8 cellular contexts compared by ENCODE assay signal in the genomic region with DNA sequence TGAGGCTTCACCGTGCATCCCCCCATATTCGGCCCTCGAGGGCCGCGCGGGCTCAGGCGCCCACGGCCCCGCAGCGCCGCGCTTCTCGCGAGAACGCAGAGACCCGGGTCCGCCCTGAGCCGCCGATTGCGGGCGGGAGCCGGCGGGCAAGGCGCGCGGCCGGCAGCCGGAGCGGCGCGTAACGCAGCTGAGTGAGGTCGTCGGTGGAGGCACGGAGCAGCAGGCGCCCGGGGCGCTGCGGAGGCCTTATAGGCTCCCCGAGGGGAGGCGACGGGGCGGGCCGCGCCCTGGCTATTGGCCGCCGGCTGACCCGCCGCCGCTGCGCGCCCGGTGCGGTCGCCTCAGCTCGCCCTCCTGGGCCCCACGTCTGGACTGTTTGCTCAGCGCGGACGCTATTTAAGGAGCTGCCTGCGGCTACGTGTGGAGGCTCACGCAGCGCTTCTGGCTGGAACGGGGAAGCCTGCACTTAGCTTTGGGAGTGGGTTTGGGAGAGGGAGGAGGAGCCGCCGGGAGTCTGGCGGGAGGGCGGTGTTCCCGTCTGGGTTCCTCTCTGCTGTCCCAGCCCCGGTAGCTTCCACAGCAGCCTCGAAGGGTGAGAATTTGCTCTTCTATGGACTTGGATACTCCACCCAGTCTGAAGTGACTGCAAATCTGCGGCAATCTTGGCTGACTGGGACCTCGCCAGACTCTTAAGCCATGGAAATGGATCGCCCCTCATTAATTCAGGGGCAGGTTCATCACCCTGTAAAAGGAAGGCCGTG. TPM values are rescaled to one million over a fixed set of nuclear protein-coding genes. Genes with fewer than 3 reads are reported as not detected.
DNase-seq lines count a peak whose midpoint lies in the region; ATAC-seq, FAIRE-seq and TF ChIP-seq lines count a peak whose summit lies in the region.

A gene (minus strand): TSS at position 221 of the 761 bp plus-strand sequence. CDS start 195 bp downstream, at position 26.

- TF ChIP-seq CTCF in neural crest cell (conservative IDR thresholded peaks at IDR 0.05): no peak

- no peaks in the 10 kb centered on the region for H3K9me3 Mint-ChIP-seq in activated naive CD8-positive, alpha-beta T cell treated with anti-CD3 and anti-CD28 coated beads, Interleukin-2, amount 10 ng/mL, durations not matched to agents 7 days and 5 days
- peaks cover 3% of the 10 kb centered on the region for H3K9me3 Mint-ChIP-seq in neural crest cell

- peak within 1 kb of the TSS; percentile 69 for H3K4me3 Mint-ChIP-seq in activated naive CD8-positive, alpha-beta T cell treated with anti-CD3 and anti-CD28 coated beads, Interleukin-2, amount 10 ng/mL, durations not matched to agents 7 days and 5 days
- peak within 1 kb of the TSS; percentile 95 for H3K4me3 Mint-ChIP-seq in neural crest cell

- no peak for TF ChIP-seq POLR2A in GM12892 (IDR thresholded peaks at IDR 0.05; ENCODE audit: low read depth, low read length)

- peak; percentile 78 for DNase-seq in ACHN
- DNase-seq in GM12892 (ENCODE audit: insufficient read length): peak; percentile 19
- peak; percentile 55 for DNase-seq in NCI-H460 (ENCODE audit: extremely low read depth, low read depth)
- peak; percentile 48 for DNase-seq in activated naive CD8-positive, alpha-beta T cell treated with anti-CD3 and anti-CD28 coated beads, Interleukin-2, amount 10 ng/mL, durations not matched to agents 7 days and 5 days
- peak; percentile 58 for DNase-seq in globus pallidus (ENCODE audit: low spot score)
- DNase-seq in neural crest cell (ENCODE audit: low read depth, low spot score): peak; percentile 51
- DNase-seq in effector CD4-positive, alpha-beta T cell: no peak

- POLR2A ChIA-PET in activated naive CD8-positive, alpha-beta T cell treated with anti-CD3 and anti-CD28 coated beads, Interleukin-2, amount 10 ng/mL, durations not matched to agents 7 days and 5 days (lab: Charles Lee): no interaction called here

- no peak within 1 kb of the TSS for H3K27ac Mint-ChIP-seq in activated naive CD8-positive, alpha-beta T cell treated with anti-CD3 and anti-CD28 coated beads, Interleukin-2, amount 10 ng/mL, durations not matched to agents 7 days and 5 days
- H3K27ac Mint-ChIP-seq in neural crest cell (ENCODE audit: unreplicated experiment): peak within 1 kb of the TSS; percentile 93

- in situ Hi-C loops in ACHN (cut with HindIII; ENCODE audit: low pct_ligation_motif_present, low pct_unique_long_range_greater_than_20kb, low sequenced_read_pairs): loop anchor here (25.0 kb wide), 1 partner anchor 99 kb away; no protein-coding TSS in a partner anchor

- FAIRE-seq in GM12892 (lab: Jason Lieb, UNC): no peak

- peaks cover 7% of the 10 kb centered on the region for H3K4me1 Mint-ChIP-seq in activated naive CD8-positive, alpha-beta T cell treated with anti-CD3 and anti-CD28 coated beads, Interleukin-2, amount 10 ng/mL, durations not matched to agents 7 days and 5 days
- H3K4me1 Mint-ChIP-seq in neural crest cell: peaks cover 34% of the 10 kb centered on the region

- peak; percentile 72 for ATAC-seq in HG02885 (IDR thresholded peaks at IDR 0.05; ENCODE audit: poor library complexity, unreplicated experiment)
- ATAC-seq in activated naive CD8-positive, alpha-beta T cell treated with anti-CD3 and anti-CD28 coated beads, Interleukin-2, amount 10 ng/mL, durations not matched to agents 7 days and 5 days (ENCODE audit: low read depth): peak; percentile 73

- peaks cover 55% of the 10 kb centered on the region for H3K27me3 Mint-ChIP-seq in activated naive CD8-positive, alpha-beta T cell treated with anti-CD3 and anti-CD28 coated beads, Interleukin-2, amount 10 ng/mL, durations not matched to agents 7 days and 5 days
- peaks cover 21% of the 10 kb centered on the region for H3K27me3 Mint-ChIP-seq in neural crest cell (ENCODE audit: low read depth)

- no peaks in the 10 kb centered on the region for H3K36me3 Mint-ChIP-seq in activated naive CD8-positive, alpha-beta T cell treated with anti-CD3 and anti-CD28 coated beads, Interleukin-2, amount 10 ng/mL, durations not matched to agents 7 days and 5 days
- H3K36me3 Mint-ChIP-seq in neural crest cell (ENCODE audit: low read depth): peaks cover 3% of the 10 kb centered on the region

RNA-seq across cellular contexts. Expression of the gene that starts here (rescaled TPM):
- 1.4 TPM for polyA plus RNA-seq in GM12892 (2012; ENCODE audit: missing spikeins)
- 36.0 and 39.5 TPM in 2 replicates for total RNA-seq in NCI-H460 (2014; rRNA removed; shearing (Covaris generic))
- polyA plus RNA-seq in NCI-H460 (2014; cell fraction: nucleus; rRNA removed): 16.4 and 17.1 TPM in 2 replicates
- under 1 TPM; 0.14 to 0.42 TPM for total RNA-seq in activated naive CD8-positive, alpha-beta T cell treated with anti-CD3 and anti-CD28 coated beads, Interleukin-2, amount 10 ng/mL, durations not matched to agents 7 days and 5 days
- total RNA-seq in neural crest cell: 12.7 and 13.0 TPM in 2 replicates

Comparison
In these comparisons a context has a peak if more than half of its experiments do, and no peak if none do; other contexts are left out.
1. Peak in DNase-seq and ATAC-seq in activated naive CD8-positive, alpha-beta T cell treated with anti-CD3 and anti-CD28 coated beads, Interleukin-2, amount 10 ng/mL, durations not matched to agents 7 days and 5 days; RNA of the gene not detected or under 1 TPM.